In the genomic region with DNA sequence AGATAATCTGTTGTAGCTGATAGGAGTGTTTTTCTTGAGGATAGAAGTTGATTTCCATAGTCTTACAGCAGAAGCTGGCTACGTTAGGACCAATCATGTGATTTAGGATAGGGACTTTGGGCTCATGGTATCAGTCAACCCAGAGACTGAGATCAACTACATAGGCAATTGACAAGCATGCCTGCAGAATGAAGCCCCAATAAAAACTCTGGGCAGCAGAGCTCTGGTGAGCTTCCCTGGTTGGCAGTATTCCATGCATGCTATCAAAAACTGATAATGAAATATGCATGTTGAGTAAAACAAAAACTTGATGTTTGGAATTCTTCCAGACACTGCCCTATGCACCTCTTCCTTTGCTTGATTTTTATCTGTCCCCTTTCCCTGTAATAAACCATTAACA, we compare ENCODE assay signal across 24 cellular contexts. TPM values are rescaled to one million over a fixed set of nuclear protein-coding genes. Genes with fewer than 3 reads are reported as not detected.
A peak's percentile ranks its signal among the peaks of the same experiment; 100 is the strongest.
DNase-seq lines count a peak whose midpoint lies in the region; ATAC-seq and TF ChIP-seq lines count a peak whose summit lies in the region.
"Had no signal": no experiment of that assay in that cellular context is flagged by ENCODE, and none has a peak within 500 bp of the region (broad histone marks: within the 10 kb centered on the region; RNA-seq: fewer than 3 reads in every experiment).

No MANE protein-coding gene starts in this region.

- H3K9me2 ChIP-seq in PC-3 (replicated peaks; ENCODE audit: low read length), result no peaks in the 10 kb centered on the region

- 86 to 88% methylated on average over 1 of the region's 1 CpG for WGBS in esophagus squamous epithelium, 2 donors

- H3K27me3 ChIP-seq in ACC112 (ENCODE audit: insufficient read depth, low read length) (no peaks in the 10 kb centered on the region), PC-3 (ENCODE audit: low read length) (no peaks in the 10 kb centered on the region), brain microvascular endothelial cell (replicated peaks) (no peaks in the 10 kb centered on the region), osteoblast (ENCODE audit: insufficient read depth, low read length) (no peaks in the 10 kb centered on the region), esophagus squamous epithelium (no peaks in the 10 kb centered on the region)
- H3K27me3 ChIP-seq: BE2C had no signal

- POLR2A ChIA-PET in PC-3 (lab: Charles Lee; ENCODE audit: unreplicated experiment), result no interaction called here

- no peaks in the 10 kb centered on the region for H3K79me2 ChIP-seq in ACC112 (ENCODE audit: control insufficient read depth, insufficient read depth, low read length, unreplicated experiment)
- H3K79me2 ChIP-seq in PC-3 (ENCODE audit: low read length), result no peaks in the 10 kb centered on the region
- H3K79me2 ChIP-seq in osteoblast (ENCODE audit: insufficient read depth, low read length), result no peaks in the 10 kb centered on the region

- H3K27ac ChIP-seq in ACC112 (ENCODE audit: low read depth, low read length), result peak overlapping the region; percentile 16; the same call in 1 of the 2 replicates
- H3K27ac ChIP-seq in PC-3 (ENCODE audit: low read length), result peak overlapping the region; percentile 31
- H3K27ac ChIP-seq in brain microvascular endothelial cell, result peak overlapping the region; percentile 84
- H3K27ac ChIP-seq in osteoblast (ENCODE audit: low read depth, low read length), result peak overlapping the region; percentile 45
- H3K27ac ChIP-seq in esophagus squamous epithelium, result no peak overlapping the region
- H3K27ac ChIP-seq: HL-60 had no signal

- BruUV-seq in PC-3 (replicated peaks; lab: Mats Ljungman, UMichigan), result no TSS peak

- no peak for TF ChIP-seq POLR2A in esophagus squamous epithelium (IDR thresholded peaks at IDR 0.05)

- TF ChIP-seq CTCF in PC-3 (conservative IDR thresholded peaks at IDR 0.05; ENCODE audit: low read depth, low read length), result no peak
- no peak for TF ChIP-seq CTCF in brain microvascular endothelial cell (IDR thresholded peaks at IDR 0.05; ENCODE audit: low read depth, low read length, missing control alignments)
- TF ChIP-seq CTCF in osteoblast (IDR thresholded peaks at IDR 0.05; ENCODE audit: extremely low read depth, low read depth, low read length), result no peak
- no peak for TF ChIP-seq CTCF in esophagus squamous epithelium (IDR thresholded peaks at IDR 0.05)

- H3K4me3 ChIP-seq in ACC112 (ENCODE audit: low read depth, low read length), result no peak overlapping the region
- no peak overlapping the region for H3K4me3 ChIP-seq in PC-3 (ENCODE audit: low read length)
- H3K4me3 ChIP-seq in brain microvascular endothelial cell (ENCODE audit: low read depth, low read length), result no peak overlapping the region
- H3K4me3 ChIP-seq in osteoblast (ENCODE audit: insufficient read depth, low read length), result no peak overlapping the region
- H3K4me3 ChIP-seq in esophagus squamous epithelium, result no peak overlapping the region
- H3K4me3 ChIP-seq: GM12878 had no signal

- CTCF ChIA-PET in PC-3 (lab: Charles Lee), result no interaction called here

- H3K4me2 ChIP-seq in PC-3 (ENCODE audit: low read length) (0 out of 2 replicates have a peak overlapping the region, but pooled peaks have one; percentile 6), osteoblast (ENCODE audit: insufficient read depth, low read length) (no peak overlapping the region)

- intact Hi-C loops in PC-3 (cut with micrococcal nuclease) (loop anchor here (10.0 kb wide), 1 partner anchor 687 kb away; no protein-coding TSS in a partner anchor), esophagus squamous epithelium (cut with DNase I) (loop anchor here (10.0 kb wide), 1 partner anchor 467 kb away; no protein-coding TSS in a partner anchor)

- no peak overlapping the region for H2AFZ ChIP-seq in ACC112 (ENCODE audit: low read length, unreplicated experiment)
- no peak overlapping the region for H2AFZ ChIP-seq in PC-3 (ENCODE audit: low read length)
- H2AFZ ChIP-seq in osteoblast (ENCODE audit: low read length), result no peak overlapping the region

- no peak overlapping the region for H3K9ac ChIP-seq in PC-3 (ENCODE audit: low read length)

- no peaks in the 10 kb centered on the region for H4K20me1 ChIP-seq in PC-3 (ENCODE audit: low read length)
- no peaks in the 10 kb centered on the region for H4K20me1 ChIP-seq in osteoblast (ENCODE audit: insufficient read depth, low read length)

- ATAC-seq in PC-3, result no peak
- ATAC-seq: GM12878, HCT116 had no signal

- H3K4me1 ChIP-seq in ACC112 (ENCODE audit: control insufficient read depth, insufficient read depth, low read length, unreplicated experiment), result peaks cover 25% of the 10 kb centered on the region
- peaks cover 26% of the 10 kb centered on the region for H3K4me1 ChIP-seq in PC-3 (ENCODE audit: insufficient read depth, low read length)
- H3K4me1 ChIP-seq in osteoblast (ENCODE audit: insufficient read depth, low read length), result peaks cover 21% of the 10 kb centered on the region
- no peaks in the 10 kb centered on the region for H3K4me1 ChIP-seq in esophagus squamous epithelium
- H3K4me1 ChIP-seq: BE2C had no signal

- H3K36me3 ChIP-seq in ACC112 (ENCODE audit: insufficient read depth, low read length) (peaks cover 3% of the 10 kb centered on the region; the same call in 1 of the 2 replicates), PC-3 (ENCODE audit: low read depth, low read length) (peaks cover 3% of the 10 kb centered on the region; the same call in 1 of the 2 replicates), brain microvascular endothelial cell (replicated peaks) (no peaks in the 10 kb centered on the region), osteoblast (ENCODE audit: insufficient read depth, low read length) (no peaks in the 10 kb centered on the region), esophagus squamous epithelium (no peaks in the 10 kb centered on the region)
- H3K36me3 ChIP-seq: BE2C had no signal

- no peaks in the 10 kb centered on the region for H3F3A ChIP-seq in PC-3 (ENCODE audit: low read length, unreplicated experiment)

- DNase-seq in PC-3, result no peak
- DNase-seq in brain microvascular endothelial cell, result peak; percentile 65
- no peak for DNase-seq in osteoblast (ENCODE audit: insufficient read length, low spot score, missing footprints)
- no peak for DNase-seq in nucleus accumbens (lab: John Stamatoyannopoulos, UW)
- no peak for DNase-seq in LoVo (ENCODE audit: low spot score)
- DNase-seq in epidermal melanocyte (ENCODE audit: insufficient read length, low spot score), result no peak
- no peak for DNase-seq in esophagus squamous epithelium (lab: John Stamatoyannopoulos, UW)
- DNase-seq: 8988T; BE2C; C1 segment of cervical spinal cord; CD4-positive, CD25-positive, alpha-beta regulatory T cell; CD8-positive, alpha-beta memory T cell; COR-L47; DMS 273 treated with DMSO at 0.1 percent for 48 hours; DMS53; DND-41; GOT3; H7; HFFc6 had no signal

- H3K9me3 ChIP-seq in PC-3 (ENCODE audit: low read length) (no peaks in the 10 kb centered on the region), osteoblast (ENCODE audit: low read depth, low read length) (no peaks in the 10 kb centered on the region), esophagus squamous epithelium (no peaks in the 10 kb centered on the region)
- H3K9me3 ChIP-seq: BE2C had no signal

- in situ Hi-C loops in brain microvascular endothelial cell (cut with HindIII; ENCODE audit: low pct_ligation_motif_present, low sequenced_read_pairs), result no loop called here

RNA-seq across cellular contexts. Expression of gene SUCNR1, which starts 38.0 kb away (rescaled TPM):
- not detected in 2 replicates for total RNA-seq in PC-3 (2014; rRNA removed)
- under 0.01 TPM in 1 of 2 replicates, not detected in the other for total RNA-seq in osteoblast
- under 1 TPM in 2 of 4 donors, not detected in 2; 0.19 to 0.38 TPM for total RNA-seq in esophagus squamous epithelium
- total RNA-seq: CD8-positive, alpha-beta memory T cell; H7; HFFc6; HT1080 had no signal

Comparison
In these comparisons a context has a peak if more than half of its experiments do, and no peak if none do; other contexts are left out.
1. H3K27ac ChIP-seq: peak in ACC112 (single experiment), PC-3 (single experiment), brain microvascular endothelial cell (single experiment) and osteoblast (single experiment); none in esophagus squamous epithelium (0 of 4).